1 cellular context compared by ENCODE assay signal in the genomic region with DNA sequence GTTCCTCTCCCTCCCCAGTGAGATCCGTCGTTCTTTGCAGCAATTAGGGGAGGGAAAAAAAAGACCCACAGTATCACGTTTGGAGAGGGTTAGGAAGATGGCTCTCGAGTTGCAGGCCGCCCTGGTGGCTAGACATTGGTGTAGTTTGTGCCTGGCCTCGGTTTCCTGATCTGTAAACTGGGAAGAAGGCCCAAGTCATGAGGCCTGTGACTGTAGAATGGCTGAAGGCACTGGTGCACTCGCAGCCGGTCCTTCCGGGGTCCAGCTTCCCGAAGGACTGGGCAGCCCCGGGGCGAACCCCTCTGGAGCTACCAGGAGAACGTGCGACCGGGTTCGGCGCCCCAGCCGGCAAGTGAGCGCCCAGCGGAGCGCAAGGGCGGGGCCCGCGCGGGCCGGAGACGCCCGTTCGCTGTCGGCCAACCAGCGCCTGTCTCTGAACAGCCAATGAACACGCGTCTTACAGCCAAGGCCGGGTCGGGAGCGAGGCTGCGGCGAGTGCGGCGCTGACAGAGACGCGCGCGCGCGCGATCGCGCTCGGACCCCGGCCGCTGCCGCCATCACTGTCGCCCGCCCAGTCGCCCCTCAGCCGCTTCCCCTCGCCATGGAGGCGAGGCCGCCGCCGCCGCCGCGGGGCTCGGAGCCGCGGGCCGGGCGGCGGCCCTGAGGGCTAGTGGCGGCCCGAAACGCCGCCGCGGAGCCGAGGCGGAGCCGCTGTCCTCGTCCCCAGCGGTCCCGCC.
TF ChIP-seq lines count a peak whose summit lies in the region.

A gene with protein sequence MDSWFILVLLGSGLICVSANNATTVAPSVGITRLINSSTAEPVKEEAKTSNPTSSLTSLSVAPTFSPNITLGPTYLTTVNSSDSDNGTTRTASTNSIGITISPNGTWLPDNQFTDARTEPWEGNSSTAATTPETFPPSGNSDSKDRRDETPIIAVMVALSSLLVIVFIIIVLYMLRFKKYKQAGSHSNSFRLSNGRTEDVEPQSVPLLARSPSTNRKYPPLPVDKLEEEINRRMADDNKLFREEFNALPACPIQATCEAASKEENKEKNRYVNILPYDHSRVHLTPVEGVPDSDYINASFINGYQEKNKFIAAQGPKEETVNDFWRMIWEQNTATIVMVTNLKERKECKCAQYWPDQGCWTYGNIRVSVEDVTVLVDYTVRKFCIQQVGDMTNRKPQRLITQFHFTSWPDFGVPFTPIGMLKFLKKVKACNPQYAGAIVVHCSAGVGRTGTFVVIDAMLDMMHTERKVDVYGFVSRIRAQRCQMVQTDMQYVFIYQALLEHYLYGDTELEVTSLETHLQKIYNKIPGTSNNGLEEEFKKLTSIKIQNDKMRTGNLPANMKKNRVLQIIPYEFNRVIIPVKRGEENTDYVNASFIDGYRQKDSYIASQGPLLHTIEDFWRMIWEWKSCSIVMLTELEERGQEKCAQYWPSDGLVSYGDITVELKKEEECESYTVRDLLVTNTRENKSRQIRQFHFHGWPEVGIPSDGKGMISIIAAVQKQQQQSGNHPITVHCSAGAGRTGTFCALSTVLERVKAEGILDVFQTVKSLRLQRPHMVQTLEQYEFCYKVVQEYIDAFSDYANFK (plus strand): TSS at position 472 of the 737 bp plus-strand sequence. CDS start 90,797 bp downstream, outside the sequence.

TF ChIP-seq in HepG2, 621 proteins besides CTCF, POLR2A, EP300 and RAD21 (continued from another document and continues in another):
- TF ChIP-seq, protein P1, sequence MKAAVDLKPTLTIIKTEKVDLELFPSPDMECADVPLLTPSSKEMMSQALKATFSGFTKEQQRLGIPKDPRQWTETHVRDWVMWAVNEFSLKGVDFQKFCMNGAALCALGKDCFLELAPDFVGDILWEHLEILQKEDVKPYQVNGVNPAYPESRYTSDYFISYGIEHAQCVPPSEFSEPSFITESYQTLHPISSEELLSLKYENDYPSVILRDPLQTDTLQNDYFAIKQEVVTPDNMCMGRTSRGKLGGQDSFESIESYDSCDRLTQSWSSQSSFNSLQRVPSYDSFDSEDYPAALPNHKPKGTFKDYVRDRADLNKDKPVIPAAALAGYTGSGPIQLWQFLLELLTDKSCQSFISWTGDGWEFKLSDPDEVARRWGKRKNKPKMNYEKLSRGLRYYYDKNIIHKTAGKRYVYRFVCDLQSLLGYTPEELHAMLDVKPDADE (CRISPR knock-in tag; IDR thresholded peaks at IDR 0.05) = no peak
- TF ChIP-seq ZNF530 (CRISPR knock-in tag; IDR thresholded peaks at IDR 0.05; ENCODE audit: low read depth) (peak; percentile 83), GATAD1 (CRISPR knock-in tag; IDR thresholded peaks at IDR 0.05) (peak; percentile 58; the same call in 1 of the 2 replicates), ATF7 (IDR thresholded peaks at IDR 0.05) (no peak), ATF7 (CRISPR knock-in tag; IDR thresholded peaks at IDR 0.05) (no peak; the same call in 1 of the 2 replicates), PHF21A (CRISPR knock-in tag; IDR thresholded peaks at IDR 0.05) (peak; percentile 85), XRCC5 (optimal IDR thresholded peaks at IDR 0.05; ENCODE audit: low read length) (peak; percentile 60), YEATS4 (CRISPR knock-in tag; IDR thresholded peaks at IDR 0.05; ENCODE audit: borderline replicate concordance) (no peak; the same call in 1 of the 2 replicates), ADNP (CRISPR knock-in tag; IDR thresholded peaks at IDR 0.05) (no peak), SRSF9 (IDR thresholded peaks at IDR 0.05; ENCODE audit: borderline replicate concordance, insufficient read depth, low read depth, low read length, poor library complexity, severe bottlenecking) (no peak), TBL1XR1 (IDR thresholded peaks at IDR 0.05; ENCODE audit: borderline replicate concordance, low read length, partially characterized antibody) (peak; percentile 54), ZNF567 (CRISPR knock-in tag; IDR thresholded peaks at IDR 0.05; ENCODE audit: borderline replicate concordance) (peak; percentile 97), POLR2AphosphoS5 (IDR thresholded peaks at IDR 0.05; ENCODE audit: low read depth, low read length) (peak; percentile 96), SP1 (IDR thresholded peaks at IDR 0.05) (no peak), SP1 (CRISPR knock-in tag; IDR thresholded peaks at IDR 0.05) (peak; percentile 78), ZNF549 (CRISPR knock-in tag; IDR thresholded peaks at IDR 0.05) (no peak), ZNF616 (CRISPR knock-in tag; IDR thresholded peaks at IDR 0.05; ENCODE audit: low read depth) (no peak; the same call in none of the 2 replicates), ZNF432 (CRISPR knock-in tag; IDR thresholded peaks at IDR 0.05; ENCODE audit: borderline replicate concordance) (peak; percentile 78; the same call in 1 of the 2 replicates), ERF (CRISPR knock-in tag; IDR thresholded peaks at IDR 0.05) (peak; percentile 81; the same call in 1 of the 2 replicates), ZNF816 (CRISPR knock-in tag; IDR thresholded peaks at IDR 0.05; ENCODE audit: borderline replicate concordance) (peak; percentile 71; the same call in 1 of the 2 replicates), KLF6 (CRISPR knock-in tag; IDR thresholded peaks at IDR 0.05) (peak; percentile 89), ZNF235 (CRISPR knock-in tag; IDR thresholded peaks at IDR 0.05; ENCODE audit: borderline replicate concordance) (no peak), ZSCAN31 (CRISPR knock-in tag; IDR thresholded peaks at IDR 0.05; ENCODE audit: low read depth) (no peak), CEBPB (IDR thresholded peaks at IDR 0.05; ENCODE audit: borderline replicate concordance, low read depth, low read length) (no peak), ZFX (CRISPR knock-in tag; IDR thresholded peaks at IDR 0.05; ENCODE audit: low read depth) (peak; percentile 87), MED13 (CRISPR knock-in tag; IDR thresholded peaks at IDR 0.05) (no peak), KMT2A (CRISPR knock-in tag; IDR thresholded peaks at IDR 0.05) (peak; percentile 82), HOXA7 (CRISPR knock-in tag; IDR thresholded peaks at IDR 0.05) (no peak), FOXC1 (CRISPR knock-in tag; IDR thresholded peaks at IDR 0.05; ENCODE audit: borderline replicate concordance) (peak; percentile 89; the same call in 1 of the 2 replicates), TRIM24 (CRISPR knock-in tag; IDR thresholded peaks at IDR 0.05) (no peak), ZNF44 (CRISPR knock-in tag; IDR thresholded peaks at IDR 0.05) (no peak), ZNF772 (CRISPR knock-in tag; IDR thresholded peaks at IDR 0.05) (peak; percentile 57; the same call in 1 of the 2 replicates), ZKSCAN5 (CRISPR knock-in tag; IDR thresholded peaks at IDR 0.05) (no peak), ZNF205 (CRISPR knock-in tag; IDR thresholded peaks at IDR 0.05) (peak; percentile 79), GATA4 (IDR thresholded peaks at IDR 0.05; ENCODE audit: borderline replicate concordance, low read depth) (peak; percentile 92), NRL (CRISPR knock-in tag; IDR thresholded peaks at IDR 0.05; ENCODE audit: borderline replicate concordance) (no peak; the same call in 1 of the 2 replicates), ZNF850 (CRISPR knock-in tag; conservative IDR thresholded peaks at IDR 0.05) (0 out of 2 replicates have a peak, but pooled peaks have one; percentile 24), ZFP37 (CRISPR knock-in tag; IDR thresholded peaks at IDR 0.05; ENCODE audit: borderline replicate concordance) (no peak; the same call in 1 of the 2 replicates), ZEB1 (IDR thresholded peaks at IDR 0.05; ENCODE audit: insufficient replicate concordance, low read depth) (peak; percentile 57), IKZF1 (IDR thresholded peaks at IDR 0.05) (no peak)
- TF ChIP-seq, protein P2, sequence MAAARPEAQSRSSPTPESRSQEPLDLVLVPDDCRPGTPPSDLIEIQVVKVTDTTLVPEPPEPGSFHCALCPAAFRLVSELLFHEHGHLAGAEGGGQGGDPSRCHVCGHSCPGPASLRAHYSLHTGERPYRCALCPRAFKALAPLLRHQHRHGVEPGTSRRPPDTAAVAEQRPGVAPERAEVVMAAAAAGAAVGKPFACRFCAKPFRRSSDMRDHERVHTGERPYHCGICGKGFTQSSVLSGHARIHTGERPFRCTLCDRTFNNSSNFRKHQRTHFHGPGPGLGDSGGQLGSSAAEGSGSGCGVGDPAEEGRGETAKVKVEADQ (CRISPR knock-in tag; IDR thresholded peaks at IDR 0.05; ENCODE audit: borderline replicate concordance) = no peak
- TF ChIP-seq, protein P3, sequence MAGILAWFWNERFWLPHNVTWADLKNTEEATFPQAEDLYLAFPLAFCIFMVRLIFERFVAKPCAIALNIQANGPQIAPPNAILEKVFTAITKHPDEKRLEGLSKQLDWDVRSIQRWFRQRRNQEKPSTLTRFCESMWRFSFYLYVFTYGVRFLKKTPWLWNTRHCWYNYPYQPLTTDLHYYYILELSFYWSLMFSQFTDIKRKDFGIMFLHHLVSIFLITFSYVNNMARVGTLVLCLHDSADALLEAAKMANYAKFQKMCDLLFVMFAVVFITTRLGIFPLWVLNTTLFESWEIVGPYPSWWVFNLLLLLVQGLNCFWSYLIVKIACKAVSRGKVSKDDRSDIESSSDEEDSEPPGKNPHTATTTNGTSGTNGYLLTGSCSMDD (CRISPR knock-in tag; IDR thresholded peaks at IDR 0.05) = no peak
- TF ChIP-seq, protein P4, sequence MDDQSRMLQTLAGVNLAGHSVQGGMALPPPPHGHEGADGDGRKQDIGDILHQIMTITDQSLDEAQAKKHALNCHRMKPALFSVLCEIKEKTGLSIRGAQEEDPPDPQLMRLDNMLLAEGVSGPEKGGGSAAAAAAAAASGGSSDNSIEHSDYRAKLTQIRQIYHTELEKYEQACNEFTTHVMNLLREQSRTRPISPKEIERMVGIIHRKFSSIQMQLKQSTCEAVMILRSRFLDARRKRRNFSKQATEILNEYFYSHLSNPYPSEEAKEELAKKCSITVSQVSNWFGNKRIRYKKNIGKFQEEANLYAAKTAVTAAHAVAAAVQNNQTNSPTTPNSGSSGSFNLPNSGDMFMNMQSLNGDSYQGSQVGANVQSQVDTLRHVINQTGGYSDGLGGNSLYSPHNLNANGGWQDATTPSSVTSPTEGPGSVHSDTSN (CRISPR knock-in tag; IDR thresholded peaks at IDR 0.05; ENCODE audit: borderline replicate concordance) = no peak
- TF ChIP-seq, protein P5, sequence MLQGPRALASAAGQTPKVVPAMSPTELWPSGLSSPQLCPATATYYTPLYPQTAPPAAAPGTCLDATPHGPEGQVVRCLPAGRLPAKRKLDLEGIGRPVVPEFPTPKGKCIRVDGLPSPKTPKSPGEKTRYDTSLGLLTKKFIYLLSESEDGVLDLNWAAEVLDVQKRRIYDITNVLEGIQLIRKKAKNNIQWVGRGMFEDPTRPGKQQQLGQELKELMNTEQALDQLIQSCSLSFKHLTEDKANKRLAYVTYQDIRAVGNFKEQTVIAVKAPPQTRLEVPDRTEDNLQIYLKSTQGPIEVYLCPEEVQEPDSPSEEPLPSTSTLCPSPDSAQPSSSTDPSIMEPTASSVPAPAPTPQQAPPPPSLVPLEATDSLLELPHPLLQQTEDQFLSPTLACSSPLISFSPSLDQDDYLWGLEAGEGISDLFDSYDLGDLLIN (CRISPR knock-in tag; IDR thresholded peaks at IDR 0.05; ENCODE audit: borderline replicate concordance) = no peak
- TF ChIP-seq, protein P6, sequence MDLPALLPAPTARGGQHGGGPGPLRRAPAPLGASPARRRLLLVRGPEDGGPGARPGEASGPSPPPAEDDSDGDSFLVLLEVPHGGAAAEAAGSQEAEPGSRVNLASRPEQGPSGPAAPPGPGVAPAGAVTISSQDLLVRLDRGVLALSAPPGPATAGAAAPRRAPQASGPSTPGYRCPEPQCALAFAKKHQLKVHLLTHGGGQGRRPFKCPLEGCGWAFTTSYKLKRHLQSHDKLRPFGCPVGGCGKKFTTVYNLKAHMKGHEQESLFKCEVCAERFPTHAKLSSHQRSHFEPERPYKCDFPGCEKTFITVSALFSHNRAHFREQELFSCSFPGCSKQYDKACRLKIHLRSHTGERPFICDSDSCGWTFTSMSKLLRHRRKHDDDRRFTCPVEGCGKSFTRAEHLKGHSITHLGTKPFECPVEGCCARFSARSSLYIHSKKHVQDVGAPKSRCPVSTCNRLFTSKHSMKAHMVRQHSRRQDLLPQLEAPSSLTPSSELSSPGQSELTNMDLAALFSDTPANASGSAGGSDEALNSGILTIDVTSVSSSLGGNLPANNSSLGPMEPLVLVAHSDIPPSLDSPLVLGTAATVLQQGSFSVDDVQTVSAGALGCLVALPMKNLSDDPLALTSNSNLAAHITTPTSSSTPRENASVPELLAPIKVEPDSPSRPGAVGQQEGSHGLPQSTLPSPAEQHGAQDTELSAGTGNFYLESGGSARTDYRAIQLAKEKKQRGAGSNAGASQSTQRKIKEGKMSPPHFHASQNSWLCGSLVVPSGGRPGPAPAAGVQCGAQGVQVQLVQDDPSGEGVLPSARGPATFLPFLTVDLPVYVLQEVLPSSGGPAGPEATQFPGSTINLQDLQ (CRISPR knock-in tag; IDR thresholded peaks at IDR 0.05) = peak; percentile 97
- TF ChIP-seq, protein P7, sequence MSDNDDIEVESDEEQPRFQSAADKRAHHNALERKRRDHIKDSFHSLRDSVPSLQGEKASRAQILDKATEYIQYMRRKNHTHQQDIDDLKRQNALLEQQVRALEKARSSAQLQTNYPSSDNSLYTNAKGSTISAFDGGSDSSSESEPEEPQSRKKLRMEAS (IDR thresholded peaks at IDR 0.05) = peak; percentile 42; the same call in 1 of the 2 replicates
- TF ChIP-seq, protein P8, sequence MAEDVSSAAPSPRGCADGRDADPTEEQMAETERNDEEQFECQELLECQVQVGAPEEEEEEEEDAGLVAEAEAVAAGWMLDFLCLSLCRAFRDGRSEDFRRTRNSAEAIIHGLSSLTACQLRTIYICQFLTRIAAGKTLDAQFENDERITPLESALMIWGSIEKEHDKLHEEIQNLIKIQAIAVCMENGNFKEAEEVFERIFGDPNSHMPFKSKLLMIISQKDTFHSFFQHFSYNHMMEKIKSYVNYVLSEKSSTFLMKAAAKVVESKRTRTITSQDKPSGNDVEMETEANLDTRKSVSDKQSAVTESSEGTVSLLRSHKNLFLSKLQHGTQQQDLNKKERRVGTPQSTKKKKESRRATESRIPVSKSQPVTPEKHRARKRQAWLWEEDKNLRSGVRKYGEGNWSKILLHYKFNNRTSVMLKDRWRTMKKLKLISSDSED (CRISPR knock-in tag; IDR thresholded peaks at IDR 0.05) = no peak
- TF ChIP-seq, protein P9, sequence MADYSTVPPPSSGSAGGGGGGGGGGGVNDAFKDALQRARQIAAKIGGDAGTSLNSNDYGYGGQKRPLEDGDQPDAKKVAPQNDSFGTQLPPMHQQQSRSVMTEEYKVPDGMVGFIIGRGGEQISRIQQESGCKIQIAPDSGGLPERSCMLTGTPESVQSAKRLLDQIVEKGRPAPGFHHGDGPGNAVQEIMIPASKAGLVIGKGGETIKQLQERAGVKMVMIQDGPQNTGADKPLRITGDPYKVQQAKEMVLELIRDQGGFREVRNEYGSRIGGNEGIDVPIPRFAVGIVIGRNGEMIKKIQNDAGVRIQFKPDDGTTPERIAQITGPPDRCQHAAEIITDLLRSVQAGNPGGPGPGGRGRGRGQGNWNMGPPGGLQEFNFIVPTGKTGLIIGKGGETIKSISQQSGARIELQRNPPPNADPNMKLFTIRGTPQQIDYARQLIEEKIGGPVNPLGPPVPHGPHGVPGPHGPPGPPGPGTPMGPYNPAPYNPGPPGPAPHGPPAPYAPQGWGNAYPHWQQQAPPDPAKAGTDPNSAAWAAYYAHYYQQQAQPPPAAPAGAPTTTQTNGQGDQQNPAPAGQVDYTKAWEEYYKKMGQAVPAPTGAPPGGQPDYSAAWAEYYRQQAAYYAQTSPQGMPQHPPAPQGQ (CRISPR knock-in tag; IDR thresholded peaks at IDR 0.05; ENCODE audit: borderline replicate concordance) = peak; percentile 97; the same call in 1 of the 2 replicates
